Comparison of ENCODE assay signal across 8 cellular contexts in genomic region chr11:36746886-36747710, GRCh38.
DNase-seq lines count a peak whose midpoint lies in the region; ATAC-seq and TF ChIP-seq lines count a peak whose summit lies in the region.

No MANE protein-coding gene starts in this region.

- intact Hi-C loops in left lung (cut with DNase I), result loop anchor here in 1 of 2 donors (5.0 to 10.0 kb wide), 2 partner anchors 45 to 182 kb away; partner anchors contain the start of gene RAG1

- no peak overlapping the region for H3K4me3 ChIP-seq in left lung

- DNase-seq in CD1c-positive myeloid dendritic cell (ENCODE audit: extremely low spot score), result peak; percentile 92
- DNase-seq in NCI-H510A treated with DMSO at 0.1 percent for 48 hours (lab: John Stamatoyannopoulos, UW), result peak; percentile 60
- DNase-seq in activated CD4-positive, CD25-positive, alpha-beta regulatory T cell treated with anti-CD3 and anti-CD28 coated beads, Interleukin-2, amount 50 U/mL, for 72 hours, result peak; percentile 72
- DNase-seq in chondrocyte (ENCODE audit: low spot score), result no peak
- peak; percentile 74 to 76 for DNase-seq in left lung
- DNase-seq in stimulated activated CD4-positive, alpha-beta T cell treated with anti-CD3 and anti-CD28 coated beads, TNF-alpha, amount 100 ng/mL, for 24 hours (ENCODE audit: low read depth in 3 of 3), result peak; percentile 62 to 80 (median 77)

- peaks cover 40% of the 10 kb centered on the region for H3K27me3 Mint-ChIP-seq in chondrocyte (ENCODE audit: low read depth)

- H3K9me3 Mint-ChIP-seq in chondrocyte (ENCODE audit: low read depth), result no peaks in the 10 kb centered on the region

- H3K4me1 Mint-ChIP-seq in chondrocyte (ENCODE audit: low read depth), result peaks cover 6% of the 10 kb centered on the region

- H3K27ac ChIP-seq in left lung, result no peak overlapping the region

- no peaks in the 10 kb centered on the region for H3K9me3 ChIP-seq in left lung

- H3K36me3 Mint-ChIP-seq in chondrocyte (ENCODE audit: low read depth), result no peaks in the 10 kb centered on the region

- ATAC-seq in GM19395 (IDR thresholded peaks at IDR 0.05; ENCODE audit: unreplicated experiment) (peak; percentile 93), HG03457 (IDR thresholded peaks at IDR 0.05; ENCODE audit: unreplicated experiment) (peak; percentile 88), left lung (peak; percentile 100)

- no peak overlapping the region for H3K27ac Mint-ChIP-seq in chondrocyte (ENCODE audit: unreplicated experiment)

- TF ChIP-seq CTCF in chondrocyte (IDR thresholded peaks at IDR 0.05), result peak; percentile 100
- peak; percentile 94 for TF ChIP-seq CTCF in left lung (IDR thresholded peaks at IDR 0.05)

- H3K27me3 ChIP-seq in left lung, result peaks cover 0 to 14% of the 10 kb centered on the region in 2 donors

- H3K36me3 ChIP-seq in left lung, result no peaks in the 10 kb centered on the region

- H3K4me3 Mint-ChIP-seq in chondrocyte (ENCODE audit: unreplicated experiment), result no peak overlapping the region

- H3K4me1 ChIP-seq in left lung, result peaks cover 0 to 4% of the 10 kb centered on the region in 2 donors
